ENCODE assay signal across 24 cellular contexts in genomic region chrX:151771726-151772125, GRCh38. TPM values are rescaled to one million over a fixed set of nuclear protein-coding genes. Genes with fewer than 3 reads are reported as not detected.
DNase-seq lines count a peak whose midpoint lies in the region; ATAC-seq and TF ChIP-seq lines count a peak whose summit lies in the region.
"Had no signal": no experiment of that assay in that cellular context is flagged by ENCODE, and none has a peak within 500 bp of the region (broad histone marks: within the 10 kb centered on the region; RNA-seq: fewer than 3 reads in every experiment).

No MANE protein-coding gene starts in this region.

- no peaks in the 10 kb centered on the region for H3K9me2 ChIP-seq in PC-9 (ENCODE audit: insufficient read depth)

- no peaks in the 10 kb centered on the region for H4K20me1 ChIP-seq in PC-9 (ENCODE audit: insufficient read depth)

- POLR2A ChIA-PET in MCF 10A (lab: Yijun Ruan, JAX) (no interaction called here), PC-9 (lab: Charles Lee; ENCODE audit: unreplicated experiment) (no interaction called here)
- POLR2A ChIA-PET in CD8-positive, alpha-beta T cell (lab: Charles Lee): no interaction called here

- CTCF ChIA-PET in MCF 10A (lab: Yijun Ruan, JAX) (interaction anchor here (0.6 kb wide), 1 partner anchor 863 kb away, joined by 3 read pairs; no protein-coding TSS in a partner anchor), PC-9 (lab: Charles Lee) (no interaction called here)
- CTCF ChIA-PET in CD8-positive, alpha-beta T cell (lab: Charles Lee): no interaction called here

- no peak for TF ChIP-seq CTCF in MCF 10A (IDR thresholded peaks at IDR 0.05; ENCODE audit: unreplicated experiment)
- TF ChIP-seq CTCF in breast epithelium (IDR thresholded peaks at IDR 0.05): no peak
- TF ChIP-seq CTCF in PC-9 (conservative IDR thresholded peaks at IDR 0.05): no peak
- TF ChIP-seq CTCF in osteocyte (IDR thresholded peaks at IDR 0.05): no peak
- no peak for TF ChIP-seq CTCF in CD8-positive, alpha-beta T cell (IDR thresholded peaks at IDR 0.05)

- peaks cover 5% of the 10 kb centered on the region for H3K36me3 Mint-ChIP-seq in MCF 10A (ENCODE audit: insufficient read depth, unreplicated experiment)
- H3K36me3 Mint-ChIP-seq in osteocyte (ENCODE audit: unreplicated experiment): no peaks in the 10 kb centered on the region
- H3K36me3 Mint-ChIP-seq in CD8-positive, alpha-beta T cell: no peaks in the 10 kb centered on the region
- H3K36me3 Mint-ChIP-seq: CD14-positive monocyte had no signal

- peaks cover 16% of the 10 kb centered on the region for H3F3A ChIP-seq in PC-9 (ENCODE audit: insufficient read depth, low read depth)

- peaks cover 0 to 5% of the 10 kb centered on the region in 2 donors for H3K9me3 ChIP-seq in breast epithelium
- no peaks in the 10 kb centered on the region; the same call in 1 of the 2 replicates for H3K9me3 ChIP-seq in PC-9 (ENCODE audit: insufficient read depth, low read depth)
- H3K9me3 ChIP-seq in CD8-positive, alpha-beta T cell (ENCODE audit: low read length): no peaks in the 10 kb centered on the region
- H3K9me3 ChIP-seq: BE2C, HAP-1 had no signal

- H3K4me1 ChIP-seq in breast epithelium (no peaks in the 10 kb centered on the region), PC-9 (replicated peaks; ENCODE audit: insufficient read depth) (peaks cover 28% of the 10 kb centered on the region)
- H3K4me1 ChIP-seq in CD8-positive, alpha-beta T cell (ENCODE audit: insufficient read depth, low read length): no peaks in the 10 kb centered on the region
- H3K4me1 ChIP-seq: BE2C; BLaER1 treated with 17β-estradiol and CSF1 and Interleukin-3, amounts not matched to agents 10 nM and 100 nM; HAP-1 had no signal

- H2AFZ ChIP-seq in PC-9: no peak overlapping the region

- peaks cover 8% of the 10 kb centered on the region for H3K27me3 Mint-ChIP-seq in MCF 10A (ENCODE audit: insufficient read depth, unreplicated experiment)
- no peaks in the 10 kb centered on the region for H3K27me3 Mint-ChIP-seq in osteocyte (ENCODE audit: unreplicated experiment)
- H3K27me3 Mint-ChIP-seq in CD8-positive, alpha-beta T cell (ENCODE audit: low read depth): no peaks in the 10 kb centered on the region
- H3K27me3 Mint-ChIP-seq: CD4-positive, alpha-beta T cell had no signal

- peak overlapping the region; percentile 26 for H3K4me2 ChIP-seq in PC-9
- H3K4me2 ChIP-seq: BLaER1 treated with 17β-estradiol and CSF1 and Interleukin-3, amounts not matched to agents 10 nM and 100 nM had no signal

- no peak overlapping the region for H3K27ac Mint-ChIP-seq in MCF 10A (ENCODE audit: low read depth, unreplicated experiment)
- no peak overlapping the region for H3K27ac Mint-ChIP-seq in osteocyte (ENCODE audit: unreplicated experiment)
- H3K27ac Mint-ChIP-seq in CD8-positive, alpha-beta T cell: no peak overlapping the region
- H3K27ac Mint-ChIP-seq: CD4-positive, alpha-beta T cell; HFFc6 had no signal

- H3K4me1 Mint-ChIP-seq in MCF 10A (ENCODE audit: insufficient read depth, unreplicated experiment): no peaks in the 10 kb centered on the region
- no peaks in the 10 kb centered on the region for H3K4me1 Mint-ChIP-seq in osteocyte (ENCODE audit: unreplicated experiment)
- no peaks in the 10 kb centered on the region for H3K4me1 Mint-ChIP-seq in CD8-positive, alpha-beta T cell (ENCODE audit: low read depth)
- H3K4me1 Mint-ChIP-seq: CD14-positive monocyte had no signal

- peak; percentile 33 for DNase-seq in MCF 10A (ENCODE audit: unreplicated experiment)
- no peak for DNase-seq in breast epithelium (ENCODE audit: low spot score in 2 of 2)
- peak in 1 of 2 experiments; percentile 63 for DNase-seq in PC-9
- peak; percentile 7 for DNase-seq in dermis blood vessel endothelial cell
- peak; percentile 40 for DNase-seq in osteocyte (ENCODE audit: extremely low spot score, unreplicated experiment)
- DNase-seq in CD8-positive, alpha-beta T cell: no peak
- DNase-seq in activated naive CD4-positive, alpha-beta T cell treated with Interleukin-2 at 50 U/mL for 16 hours: no peak
- DNase-seq: AML-193; BE2C; Calu3; CD4-positive, alpha-beta T cell; COR-L47; DMS53; DMS79 treated with DMSO at 0.1 percent for 48 hours; GF-D8; GOT3; HFFc6 had no signal

- H3K4me3 Mint-ChIP-seq in MCF 10A (ENCODE audit: unreplicated experiment) (no peak overlapping the region), osteocyte (ENCODE audit: unreplicated experiment) (no peak overlapping the region)
- no peak overlapping the region for H3K4me3 Mint-ChIP-seq in CD8-positive, alpha-beta T cell
- H3K4me3 Mint-ChIP-seq: CD14-positive monocyte; CD4-positive, alpha-beta T cell; HFFc6 had no signal

- H3K9me3 Mint-ChIP-seq in MCF 10A (ENCODE audit: unreplicated experiment) (peaks cover 34% of the 10 kb centered on the region), osteocyte (ENCODE audit: unreplicated experiment) (peaks cover 47% of the 10 kb centered on the region)
- H3K9me3 Mint-ChIP-seq in CD8-positive, alpha-beta T cell: no peaks in the 10 kb centered on the region
- H3K9me3 Mint-ChIP-seq: CD4-positive, alpha-beta T cell; HFFc6 had no signal

- no peaks in the 10 kb centered on the region for H3K79me2 ChIP-seq in PC-9 (ENCODE audit: low read depth)

- H3K4me3 ChIP-seq in breast epithelium (no peak overlapping the region), PC-9 (no peak overlapping the region)
- no peak overlapping the region for H3K4me3 ChIP-seq in CD8-positive, alpha-beta T cell (ENCODE audit: low read depth, low read length)
- H3K4me3 ChIP-seq: BLaER1 treated with 17β-estradiol and CSF1 and Interleukin-3, amounts not matched to agents 10 nM and 100 nM; HAP-1 had no signal

- TF ChIP-seq POLR2A in breast epithelium (IDR thresholded peaks at IDR 0.05): no peak

- intact Hi-C loops in MCF 10A (cut with micrococcal nuclease) (no loop called here), breast epithelium (cut with DNase I; ENCODE audit: low total_unique reads) (no loop called here), PC-9 (cut with micrococcal nuclease; ENCODE audit: unreplicated experiment) (no loop called here)
- intact Hi-C loops in CD8-positive, alpha-beta T cell (cut with DNase I, micrococcal nuclease): no loop called here

- ATAC-seq in CD8-positive, alpha-beta T cell: no peak
- ATAC-seq in HG03469 (IDR thresholded peaks at IDR 0.05; ENCODE audit: unreplicated experiment): no peak

- H3K27ac ChIP-seq in breast epithelium (no peak overlapping the region), PC-9 (no peak overlapping the region)
- H3K27ac ChIP-seq in CD8-positive, alpha-beta T cell (ENCODE audit: low read depth, low read length): no peak overlapping the region
- H3K27ac ChIP-seq: 22Rv1; BLaER1 treated with 17β-estradiol and CSF1 and Interleukin-3, amounts not matched to agents 10 nM and 100 nM had no signal

- peaks cover 0 to 25% of the 10 kb centered on the region in 2 donors for H3K27me3 ChIP-seq in breast epithelium
- no peaks in the 10 kb centered on the region for H3K27me3 ChIP-seq in PC-9 (ENCODE audit: insufficient read depth, low read depth)
- H3K27me3 ChIP-seq in CD8-positive, alpha-beta T cell (ENCODE audit: insufficient read depth, low read length): no peaks in the 10 kb centered on the region
- H3K27me3 ChIP-seq: BE2C had no signal

- BruUV-seq in MCF 10A (replicated peaks; lab: Mats Ljungman, UMichigan) (no TSS peak), PC-9 (replicated peaks; lab: Mats Ljungman, UMichigan) (no TSS peak)

- H3K36me3 ChIP-seq in breast epithelium: no peaks in the 10 kb centered on the region
- no peaks in the 10 kb centered on the region for H3K36me3 ChIP-seq in PC-9 (ENCODE audit: low read depth)
- no peaks in the 10 kb centered on the region for H3K36me3 ChIP-seq in CD8-positive, alpha-beta T cell (ENCODE audit: insufficient read depth, low read length)
- H3K36me3 ChIP-seq: BE2C; BLaER1 treated with 17β-estradiol and CSF1 and Interleukin-3, amounts not matched to agents 10 nM and 100 nM; HAP-1 had no signal

RNA-seq across cellular contexts. Expression of gene CNGA2, which starts 37.2 kb away (rescaled TPM):
- total RNA-seq in MCF 10A (2022): not detected in 2 replicates
- not detected for total RNA-seq in breast epithelium
- not detected in 2 replicates for total RNA-seq in PC-9 (2021)
- total RNA-seq in dermis blood vessel endothelial cell: not detected in 2 replicates
- not detected in 2 replicates for total RNA-seq in osteocyte
- total RNA-seq in CD8-positive, alpha-beta T cell: not detected
- total RNA-seq: Calu3; CD4-positive, alpha-beta T cell; Daoy; G401; HFFc6 had no signal

RNA-seq across cellular contexts. Expression of gene FATE1, which starts 55.9 kb away (rescaled TPM):
- total RNA-seq in MCF 10A (2022): not detected in 2 replicates
- total RNA-seq in breast epithelium: not detected
- not detected in 2 replicates for total RNA-seq in PC-9 (2021)
- not detected in 2 replicates for total RNA-seq in dermis blood vessel endothelial cell
- not detected in 2 replicates for total RNA-seq in osteocyte
- total RNA-seq in CD8-positive, alpha-beta T cell: not detected
- total RNA-seq: Calu3; CD4-positive, alpha-beta T cell; Daoy; G401; HFFc6 had no signal

Comparison
In these comparisons a context has a peak if more than half of its experiments do, and no peak if none do; other contexts are left out.
1. DNase-seq: peak in MCF 10A (single experiment), dermis blood vessel endothelial cell (single experiment) and osteocyte (single experiment); none in breast epithelium (0 of 2), CD8-positive, alpha-beta T cell (0 of 7) and activated naive CD4-positive, alpha-beta T cell treated with Interleukin-2 at 50 U/mL for 16 hours (single experiment).